26 cellular contexts compared by ENCODE assay signal in genomic region chr13:44865722-44866484, GRCh38.
"Had no signal": no experiment of that assay in that cellular context is flagged by ENCODE, and none has a peak within 500 bp of the region (broad histone marks: within the 10 kb centered on the region; RNA-seq: fewer than 3 reads in every experiment).

No MANE protein-coding gene starts in this region.

- H3K36me3 ChIP-seq: ascending aorta, MG63, SJCRH30, WERI-Rb-1 had no signal

- H3K9me3 ChIP-seq: ascending aorta, body of pancreas, MG63, SJCRH30, SK-N-SH had no signal

- DNase-seq: activated CD4-positive, alpha-beta T cell treated with anti-CD3 and anti-CD28 coated beads for 36 hours; activated CD4-positive, alpha-beta T cell treated with anti-CD3 and anti-CD28 coated beads, Interleukin-2, amount 50 U/mL, for 1 hour; activated CD8-positive, alpha-beta memory T cell treated with anti-CD3 and anti-CD28 coated beads, Interleukin-2, amount 50 U/mL, for 4 hours; activated CD8-positive, alpha-beta T cell treated with anti-CD3 and anti-CD28 coated beads for 36 hours; activated effector memory CD4-positive, alpha-beta T cell treated with Interleukin-2 at 50 U/mL for 16 hours; activated naive CD4-positive, alpha-beta T cell; body of pancreas; MG63; MV-4-11; NCI-H1092 treated with DMSO at 0.1 percent for 48 hours; NCI-H1436; NCI-H1694 treated with DMSO at 0.1 percent for 48 hours; NCI-H2081; NCI-H510A treated with DMSO at 0.1 percent for 48 hours; NCI-H69; NK-92 treated with Interleukin-12 subunit alpha and Interleukin-12 subunit beta, amount 100 ng/mL, for 24 hours; OCI-M1; Right ventricle myocardium superior; SJCRH30; SK-N-SH; T-helper 1 cell; WERI-Rb-1 had no signal

- H3K27me3 ChIP-seq: ascending aorta, body of pancreas, MG63, SJCRH30 had no signal

- H3K9ac ChIP-seq: SK-N-SH had no signal

- H3K4me3 ChIP-seq: ascending aorta, body of pancreas, MG63, SJCRH30 had no signal

- H3K4me1 ChIP-seq: SJCRH30 had no signal

- FAIRE-seq: bronchial epithelial cell had no signal

- H3K4me2 ChIP-seq: SK-N-SH had no signal

- H3K27ac ChIP-seq: ascending aorta, body of pancreas, RWPE1, SJCRH30, WERI-Rb-1 had no signal

- ATAC-seq: activated CD4-positive, alpha-beta T cell treated with anti-CD3 and anti-CD28 coated beads for 36 hours; activated CD8-positive, alpha-beta T cell treated with anti-CD3 and anti-CD28 coated beads for 36 hours; body of pancreas; Panc1 had no signal
